In genomic region chr16:87860553-87861299, GRCh38 we compare ENCODE assay signal across 1 cellular context.
TF ChIP-seq lines count a peak whose summit lies in the region.

No MANE protein-coding gene starts in this region.

TF ChIP-seq in HepG2, 621 proteins besides CTCF, POLR2A, EP300 and RAD21 (continued from another document and continues in another):
- TF ChIP-seq KLF6 (CRISPR knock-in tag; IDR thresholded peaks at IDR 0.05) = peak; percentile 37; the same call in 1 of the 2 replicates
- TF ChIP-seq ZNF292 (CRISPR knock-in tag; IDR thresholded peaks at IDR 0.05; ENCODE audit: borderline replicate concordance, low read depth) = peak; percentile 27; the same call in 1 of the 2 replicates
- TF ChIP-seq ZNF34 (CRISPR knock-in tag; IDR thresholded peaks at IDR 0.05; ENCODE audit: borderline replicate concordance) = 0 out of 2 replicates have a peak, but pooled peaks have one; percentile 22
- no peak; the same call in none of the 2 replicates for TF ChIP-seq HDAC2 (CRISPR knock-in tag; IDR thresholded peaks at IDR 0.05)
- 0 out of 2 replicates have a peak, but pooled peaks have one; percentile 25 for TF ChIP-seq ZNF331 (CRISPR knock-in tag; IDR thresholded peaks at IDR 0.05)
- no peak for TF ChIP-seq SRSF1 (optimal IDR thresholded peaks at IDR 0.05; ENCODE audit: low read depth, low read length)
- no peak for TF ChIP-seq ARNT (IDR thresholded peaks at IDR 0.05)
- 0 out of 2 replicates have a peak, but pooled peaks have one; percentile 67 for TF ChIP-seq ZNF230 (CRISPR knock-in tag; IDR thresholded peaks at IDR 0.05)
- peak; percentile 52; the same call in 1 of the 2 replicates for TF ChIP-seq NRL (CRISPR knock-in tag; IDR thresholded peaks at IDR 0.05; ENCODE audit: borderline replicate concordance)
- TF ChIP-seq PLSCR1 (CRISPR knock-in tag; IDR thresholded peaks at IDR 0.05; ENCODE audit: borderline replicate concordance) = no peak
- TF ChIP-seq ZMYM2 (CRISPR knock-in tag; IDR thresholded peaks at IDR 0.05) = no peak
- TF ChIP-seq POGK (CRISPR knock-in tag; conservative IDR thresholded peaks at IDR 0.05) = peak; percentile 67; the same call in 1 of the 2 replicates
- 0 out of 2 replicates have a peak, but pooled peaks have one; percentile 47 for TF ChIP-seq HOXA3 (CRISPR knock-in tag; IDR thresholded peaks at IDR 0.05)
- TF ChIP-seq MXD3 (CRISPR knock-in tag; IDR thresholded peaks at IDR 0.05) = no peak; the same call in 1 of the 2 replicates
- no peak; the same call in 1 of the 2 replicates for TF ChIP-seq TARDBP (CRISPR knock-in tag; IDR thresholded peaks at IDR 0.05)
- TF ChIP-seq ARID4A (CRISPR knock-in tag; IDR thresholded peaks at IDR 0.05; ENCODE audit: borderline replicate concordance) = peak; percentile 71
- TF ChIP-seq MLX (CRISPR knock-in tag; IDR thresholded peaks at IDR 0.05) = peak; percentile 44; the same call in 1 of the 2 replicates
- peak; percentile 21; the same call in 1 of the 2 replicates for TF ChIP-seq ETV5 (CRISPR knock-in tag; IDR thresholded peaks at IDR 0.05; ENCODE audit: borderline replicate concordance)
- TF ChIP-seq PPARG (CRISPR knock-in tag; conservative IDR thresholded peaks at IDR 0.05) = peak; percentile 36; the same call in 1 of the 2 replicates
- peak; percentile 55 for TF ChIP-seq PAXIP1 (CRISPR knock-in tag; conservative IDR thresholded peaks at IDR 0.05)
- TF ChIP-seq ZBTB21 (CRISPR knock-in tag; IDR thresholded peaks at IDR 0.05) = peak; percentile 65; the same call in 1 of the 2 replicates
- peak; percentile 94 for TF ChIP-seq FOSL2 (CRISPR knock-in tag; IDR thresholded peaks at IDR 0.05)
- TF ChIP-seq ZNF678 (CRISPR knock-in tag; IDR thresholded peaks at IDR 0.05) = peak; percentile 64; the same call in 1 of the 2 replicates
- no peak for TF ChIP-seq HNF1A (IDR thresholded peaks at IDR 0.05; ENCODE audit: low read depth)
- TF ChIP-seq HNF1A (CRISPR knock-in tag; IDR thresholded peaks at IDR 0.05; ENCODE audit: borderline replicate concordance) = peak; percentile 17; the same call in 1 of the 2 replicates
- TF ChIP-seq HNF4A (CRISPR knock-in tag; IDR thresholded peaks at IDR 0.05) = peak; percentile 27; the same call in 1 of the 2 replicates
- peak; percentile 80; the same call in 1 of the 2 replicates for TF ChIP-seq ZNF414 (CRISPR knock-in tag; IDR thresholded peaks at IDR 0.05)
- peak; percentile 57; the same call in 1 of the 2 replicates for TF ChIP-seq TFAP4 (IDR thresholded peaks at IDR 0.05; ENCODE audit: borderline replicate concordance, low read depth)
- TF ChIP-seq THRA (CRISPR knock-in tag; IDR thresholded peaks at IDR 0.05; ENCODE audit: borderline replicate concordance) = peak; percentile 46; the same call in 1 of the 2 replicates
- peak; percentile 72 for TF ChIP-seq KMT2A (CRISPR knock-in tag; IDR thresholded peaks at IDR 0.05)
- TF ChIP-seq NFE2L2 (IDR thresholded peaks at IDR 0.05; ENCODE audit: low read length) = peak; percentile 96
- no peak for TF ChIP-seq ZNF703 (CRISPR knock-in tag; IDR thresholded peaks at IDR 0.05; ENCODE audit: borderline replicate concordance)
- no peak for TF ChIP-seq SIN3B (IDR thresholded peaks at IDR 0.05; ENCODE audit: low read length)
- TF ChIP-seq ISL2 (CRISPR knock-in tag; IDR thresholded peaks at IDR 0.05) = no peak
- TF ChIP-seq MIXL1 (CRISPR knock-in tag; IDR thresholded peaks at IDR 0.05) = 0 out of 2 replicates have a peak, but pooled peaks have one; percentile 11
- TF ChIP-seq JUNB (CRISPR knock-in tag; IDR thresholded peaks at IDR 0.05; ENCODE audit: borderline replicate concordance) = 0 out of 2 replicates have a peak, but pooled peaks have one; percentile 33
- peak; percentile 88 for TF ChIP-seq HNRNPL (IDR thresholded peaks at IDR 0.05; ENCODE audit: low read depth, low read length)
